19 cellular contexts compared by ENCODE assay signal in the genomic region with DNA sequence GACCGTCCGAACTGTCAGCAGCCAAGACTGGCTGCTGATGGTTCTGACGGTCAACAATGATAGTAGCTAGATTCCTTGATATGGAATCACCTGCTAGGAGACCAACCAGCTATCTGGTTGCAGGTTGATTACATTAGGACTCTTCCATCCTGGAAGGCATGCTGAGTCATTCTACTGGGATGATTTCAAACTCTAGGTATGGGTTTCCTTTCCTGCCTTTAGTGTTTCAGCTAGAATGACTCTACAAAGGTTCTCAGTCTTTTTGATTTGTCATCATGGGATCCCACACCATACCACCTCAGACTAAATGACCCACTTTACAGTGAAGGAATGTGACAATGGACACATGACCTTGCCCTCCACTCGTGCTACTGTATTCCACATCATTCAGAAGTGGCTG.
DNase-seq lines count a peak whose midpoint lies in the region; ATAC-seq and TF ChIP-seq lines count a peak whose summit lies in the region.
"Had no signal": no experiment of that assay in that cellular context is flagged by ENCODE, and none has a peak within 500 bp of the region (broad histone marks: within the 10 kb centered on the region; RNA-seq: fewer than 3 reads in every experiment).

No MANE protein-coding gene starts in this region.

- no peaks in the 10 kb centered on the region for H3K9me3 Mint-ChIP-seq in HFFc6
- H3K9me3 Mint-ChIP-seq in activated T-helper 17 cell treated with anti-CD3 and anti-CD28 coated beads, Interleukin-2, amount 50 U/mL, for 72 hours, result no peaks in the 10 kb centered on the region
- H3K9me3 Mint-ChIP-seq in activated naive CD8-positive, alpha-beta T cell treated with anti-CD3 and anti-CD28 coated beads, Interleukin-2, amount 50 U/mL, for 24 hours, result no peaks in the 10 kb centered on the region
- H3K9me3 Mint-ChIP-seq: activated CD4-positive, alpha-beta memory T cell treated with anti-CD3 and anti-CD28 coated beads for 36 hours; activated naive CD4-positive, alpha-beta T cell treated with anti-CD3 and anti-CD28 coated beads, Interleukin-2, amount 50 U/mL, for 24 hours had no signal

- H3K4me1 Mint-ChIP-seq in HFFc6 (ENCODE audit: low read depth), result peaks cover 27% of the 10 kb centered on the region
- no peaks in the 10 kb centered on the region for H3K4me1 Mint-ChIP-seq in activated T-helper 17 cell treated with anti-CD3 and anti-CD28 coated beads, Interleukin-2, amount 50 U/mL, for 72 hours
- H3K4me1 Mint-ChIP-seq in activated naive CD8-positive, alpha-beta T cell treated with anti-CD3 and anti-CD28 coated beads, Interleukin-2, amount 50 U/mL, for 24 hours, result peaks cover 7% of the 10 kb centered on the region
- H3K4me1 Mint-ChIP-seq: activated naive CD4-positive, alpha-beta T cell treated with anti-CD3 and anti-CD28 coated beads, Interleukin-2, amount 50 U/mL, for 24 hours had no signal

- no peaks in the 10 kb centered on the region for H3K36me3 ChIP-seq in uterus
- H3K36me3 ChIP-seq: right atrium auricular region, tibial artery had no signal

- H3K27me3 Mint-ChIP-seq in HFFc6 (ENCODE audit: insufficient read depth), result peaks cover 5% of the 10 kb centered on the region
- H3K27me3 Mint-ChIP-seq in activated T-helper 17 cell treated with anti-CD3 and anti-CD28 coated beads, Interleukin-2, amount 50 U/mL, for 72 hours, result no peaks in the 10 kb centered on the region
- H3K27me3 Mint-ChIP-seq in activated naive CD8-positive, alpha-beta T cell treated with anti-CD3 and anti-CD28 coated beads, Interleukin-2, amount 50 U/mL, for 24 hours, result no peaks in the 10 kb centered on the region
- H3K27me3 Mint-ChIP-seq: activated CD4-positive, alpha-beta memory T cell treated with anti-CD3 and anti-CD28 coated beads for 36 hours; activated naive CD4-positive, alpha-beta T cell treated with anti-CD3 and anti-CD28 coated beads, Interleukin-2, amount 50 U/mL, for 24 hours had no signal

- peak; percentile 5 for DNase-seq in ACHN
- peak; percentile 39 for DNase-seq in HFFc6
- DNase-seq in iris pigment epithelial cell (ENCODE audit: low read depth), result peak; percentile 51
- no peak for DNase-seq in activated naive CD8-positive, alpha-beta T cell treated with anti-CD3 and anti-CD28 coated beads, Interleukin-2, amount 50 U/mL, for 24 hours
- no peak for DNase-seq in NK-92 treated with Interleukin-12 subunit alpha and Interleukin-12 subunit beta, amount 100 ng/mL, for 24 hours (lab: John Stamatoyannopoulos, UW)
- DNase-seq in uterus, result no peak
- no peak for DNase-seq in left lobe of liver (ENCODE audit: low spot score)
- DNase-seq: activated CD4-positive, alpha-beta memory T cell treated with anti-CD3 and anti-CD28 coated beads for 36 hours; erythroblast; left ventricle myocardium superior; MM.1S; occipital lobe; stimulated activated naive CD4-positive, alpha-beta T cell treated with Interleukin-2 at 50 U/mL for 16 hours; tibial artery had no signal

- H3K4me3 ChIP-seq in uterus, result no peak overlapping the region
- H3K4me3 ChIP-seq: right atrium auricular region, tibial artery had no signal

- TF ChIP-seq CTCF in HFFc6 (IDR thresholded peaks at IDR 0.05) (no peak), uterus (IDR thresholded peaks at IDR 0.05) (no peak)

- no peaks in the 10 kb centered on the region for H3K27me3 ChIP-seq in uterus
- H3K27me3 ChIP-seq: right atrium auricular region, tibial artery had no signal

- no peak overlapping the region for H3K27ac Mint-ChIP-seq in HFFc6
- no peak overlapping the region for H3K27ac Mint-ChIP-seq in activated T-helper 17 cell treated with anti-CD3 and anti-CD28 coated beads, Interleukin-2, amount 50 U/mL, for 72 hours
- no peak overlapping the region for H3K27ac Mint-ChIP-seq in activated naive CD8-positive, alpha-beta T cell treated with anti-CD3 and anti-CD28 coated beads, Interleukin-2, amount 50 U/mL, for 24 hours
- H3K27ac Mint-ChIP-seq: activated CD4-positive, alpha-beta memory T cell treated with anti-CD3 and anti-CD28 coated beads for 36 hours; activated naive CD4-positive, alpha-beta T cell treated with anti-CD3 and anti-CD28 coated beads, Interleukin-2, amount 50 U/mL, for 24 hours had no signal

- H3K9me3 ChIP-seq in uterus, result no peaks in the 10 kb centered on the region
- H3K9me3 ChIP-seq: right atrium auricular region, tibial artery had no signal

- no peak overlapping the region for H3K4me3 Mint-ChIP-seq in HFFc6
- no peak overlapping the region for H3K4me3 Mint-ChIP-seq in activated T-helper 17 cell treated with anti-CD3 and anti-CD28 coated beads, Interleukin-2, amount 50 U/mL, for 72 hours
- H3K4me3 Mint-ChIP-seq in activated naive CD8-positive, alpha-beta T cell treated with anti-CD3 and anti-CD28 coated beads, Interleukin-2, amount 50 U/mL, for 24 hours, result no peak overlapping the region
- H3K4me3 Mint-ChIP-seq: activated CD4-positive, alpha-beta memory T cell treated with anti-CD3 and anti-CD28 coated beads for 36 hours; activated naive CD4-positive, alpha-beta T cell treated with anti-CD3 and anti-CD28 coated beads, Interleukin-2, amount 50 U/mL, for 24 hours had no signal

- no peak overlapping the region for H3K27ac ChIP-seq in uterus
- H3K27ac ChIP-seq: right atrium auricular region, tibial artery, VCaP had no signal

- TF ChIP-seq POLR2A in uterus (IDR thresholded peaks at IDR 0.05), result no peak

- H3K36me3 Mint-ChIP-seq in HFFc6 (ENCODE audit: low read depth), result no peaks in the 10 kb centered on the region
- H3K36me3 Mint-ChIP-seq in activated T-helper 17 cell treated with anti-CD3 and anti-CD28 coated beads, Interleukin-2, amount 50 U/mL, for 72 hours (ENCODE audit: low read depth), result no peaks in the 10 kb centered on the region
- no peaks in the 10 kb centered on the region for H3K36me3 Mint-ChIP-seq in activated naive CD8-positive, alpha-beta T cell treated with anti-CD3 and anti-CD28 coated beads, Interleukin-2, amount 50 U/mL, for 24 hours (ENCODE audit: low read depth)
- H3K36me3 Mint-ChIP-seq: activated CD4-positive, alpha-beta memory T cell treated with anti-CD3 and anti-CD28 coated beads for 36 hours; activated naive CD4-positive, alpha-beta T cell treated with anti-CD3 and anti-CD28 coated beads, Interleukin-2, amount 50 U/mL, for 24 hours had no signal

- peaks cover 0 to 1% of the 10 kb centered on the region in 2 donors for H3K4me1 ChIP-seq in uterus
- H3K4me1 ChIP-seq: right atrium auricular region had no signal

- in situ Hi-C loops in ACHN (cut with HindIII; ENCODE audit: low pct_ligation_motif_present, low pct_unique_long_range_greater_than_20kb, low sequenced_read_pairs), result no loop called here

- peak; percentile 60 for ATAC-seq in activated T-helper 17 cell treated with anti-CD3 and anti-CD28 coated beads, Interleukin-2, amount 50 U/mL, for 72 hours (replicated peaks)
- ATAC-seq in activated naive CD8-positive, alpha-beta T cell treated with anti-CD3 and anti-CD28 coated beads, Interleukin-2, amount 50 U/mL, for 24 hours, result no peak
- ATAC-seq in left lobe of liver, result no peak
- ATAC-seq: left ventricle myocardium superior, Right ventricle myocardium inferior had no signal

- intact Hi-C loops in uterus (cut with DNase I; ENCODE audit: low total_unique reads), result no loop called here

Comparison
In these comparisons a context has a peak if more than half of its experiments do, and no peak if none do; other contexts are left out.
1. DNase-seq: peak in ACHN (single experiment), HFFc6 (single experiment) and iris pigment epithelial cell (single experiment); none in activated naive CD8-positive, alpha-beta T cell treated with anti-CD3 and anti-CD28 coated beads, Interleukin-2, amount 50 U/mL, for 24 hours (single experiment), NK-92 treated with Interleukin-12 subunit alpha and Interleukin-12 subunit beta, amount 100 ng/mL, for 24 hours (single experiment), uterus (0 of 2) and left lobe of liver (single experiment).